9 cellular contexts compared by ENCODE assay signal in the genomic region with DNA sequence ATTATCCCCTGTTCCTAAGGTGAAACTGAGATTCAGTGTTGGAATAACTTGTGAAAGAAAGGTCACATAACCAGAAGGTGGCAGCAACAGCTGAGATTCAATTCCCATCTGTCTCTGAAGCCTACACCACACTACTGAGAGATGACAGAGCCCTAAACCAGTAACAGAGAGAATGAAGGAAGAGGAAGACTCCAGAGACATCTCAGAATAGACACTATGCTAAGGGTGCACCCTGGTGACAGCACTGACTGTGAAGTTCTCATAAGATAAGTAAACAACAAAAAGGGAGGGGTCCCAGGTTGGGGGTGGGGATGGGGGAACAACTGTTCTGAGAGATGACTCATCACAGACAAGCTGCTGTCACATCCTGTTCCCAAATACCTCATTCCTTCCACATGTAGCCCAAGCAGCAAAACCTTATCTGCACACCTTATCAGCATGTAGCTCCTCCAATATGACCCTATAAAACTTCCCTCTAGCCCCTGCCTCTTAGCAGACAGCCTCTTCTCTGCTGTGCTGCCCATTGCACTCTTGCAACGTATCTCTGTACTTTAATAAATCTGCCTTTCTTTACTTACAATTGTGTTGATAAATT. TPM values are rescaled to one million over a fixed set of nuclear protein-coding genes. Genes with fewer than 3 reads are reported as not detected.
DNase-seq lines count a peak whose midpoint lies in the region; ATAC-seq and TF ChIP-seq lines count a peak whose summit lies in the region.
"Had no signal": no experiment of that assay in that cellular context is flagged by ENCODE, and none has a peak within 500 bp of the region (broad histone marks: within the 10 kb centered on the region; RNA-seq: fewer than 3 reads in every experiment).

No MANE protein-coding gene starts in this region.

- no peak overlapping the region for H3K4me3 ChIP-seq in NB4 (ENCODE audit: low read depth, low read length)
- H3K4me3 ChIP-seq in osteoblast (ENCODE audit: insufficient read depth, low read length): no peak overlapping the region

- no peak overlapping the region for H2AFZ ChIP-seq in osteoblast (ENCODE audit: low read length)

- no peaks in the 10 kb centered on the region for H4K20me1 ChIP-seq in osteoblast (ENCODE audit: insufficient read depth, low read length)

- no peaks in the 10 kb centered on the region for H3K36me3 ChIP-seq in osteoblast (ENCODE audit: insufficient read depth, low read length)

- H3K27ac ChIP-seq in osteoblast (ENCODE audit: low read depth, low read length): no peak overlapping the region

- no peaks in the 10 kb centered on the region for H3K4me1 ChIP-seq in osteoblast (ENCODE audit: insufficient read depth, low read length)

- DNase-seq in NCI-H2107 treated with DMSO at 0.1 percent for 48 hours (lab: John Stamatoyannopoulos, UW; ENCODE audit: unreplicated experiment) (peak; percentile 1), NCI-H2107 (lab: John Stamatoyannopoulos, UW) (no peak), NB4 (ENCODE audit: low read depth) (peak; percentile 58), amniotic epithelial cell (ENCODE audit: low read depth) (peak; percentile 29), osteoblast (ENCODE audit: insufficient read length, low spot score, missing footprints) (peak; percentile 66), NOMO-1 (lab: John Stamatoyannopoulos, UW; ENCODE audit: unreplicated experiment in 2 of 2) (no peak)
- DNase-seq: head of caudate nucleus had no signal

- H3K4me2 ChIP-seq in osteoblast (ENCODE audit: insufficient read depth, low read length): no peak overlapping the region

- no peaks in the 10 kb centered on the region for H3K79me2 ChIP-seq in osteoblast (ENCODE audit: insufficient read depth, low read length)

- TF ChIP-seq POLR2A in NB4 (IDR thresholded peaks at IDR 0.05; ENCODE audit: extremely low read depth, insufficient read length): no peak

- TF ChIP-seq CTCF in NB4 (IDR thresholded peaks at IDR 0.05; ENCODE audit: low read depth, low read length) (peak; percentile 11), osteoblast (IDR thresholded peaks at IDR 0.05; ENCODE audit: extremely low read depth, low read depth, low read length) (peak; percentile 22)

- no peaks in the 10 kb centered on the region for H3K27me3 ChIP-seq in osteoblast (ENCODE audit: insufficient read depth, low read length)

- ATAC-seq in GM21360 (IDR thresholded peaks at IDR 0.05; ENCODE audit: unreplicated experiment) (no peak), HG03565 (IDR thresholded peaks at IDR 0.05; ENCODE audit: unreplicated experiment) (no peak)

- peaks cover 7% of the 10 kb centered on the region for H3K9me3 ChIP-seq in osteoblast (ENCODE audit: low read depth, low read length)

RNA-seq across cellular contexts. Expression of a gene that starts 46.5 kb away (rescaled TPM):
- total RNA-seq in osteoblast: 14.7 and 15.9 TPM in 2 replicates

RNA-seq across cellular contexts. Expression of a gene that starts 57.8 kb away (rescaled TPM):
- 0.29 and 0.36 TPM in 2 replicates for total RNA-seq in osteoblast

RNA-seq across cellular contexts. Expression of a gene that starts 58.8 kb away (rescaled TPM):
- 22.7 and 23.9 TPM in 2 replicates for total RNA-seq in osteoblast

RNA-seq across cellular contexts. Expression of a gene that starts 59.8 kb away (rescaled TPM):
- 2.4 and 4.0 TPM in 2 replicates for total RNA-seq in osteoblast

Comparison
In these comparisons a context has a peak if more than half of its experiments do, and no peak if none do; other contexts are left out.
1. DNase-seq: peak in NCI-H2107 treated with DMSO at 0.1 percent for 48 hours (single experiment), NB4 (single experiment), amniotic epithelial cell (single experiment) and osteoblast (single experiment); none in NCI-H2107 (single experiment) and NOMO-1 (0 of 2).